13 cellular contexts compared by ENCODE assay signal in genomic region chr18:13613099-13613498, GRCh38.
DNase-seq lines count a peak whose midpoint lies in the region; ATAC-seq and TF ChIP-seq lines count a peak whose summit lies in the region.
"Had no signal": no experiment of that assay in that cellular context is flagged by ENCODE, and none has a peak within 500 bp of the region (broad histone marks: within the 10 kb centered on the region; RNA-seq: fewer than 3 reads in every experiment).

No MANE protein-coding gene starts in this region.

- H3K27me3 Mint-ChIP-seq in activated T-helper 17 cell treated with anti-CD3 and anti-CD28 coated beads, Interleukin-2, amount 50 U/mL, for 72 hours = no peaks in the 10 kb centered on the region
- no peaks in the 10 kb centered on the region for H3K27me3 Mint-ChIP-seq in naive thymus-derived CD8-positive, alpha-beta T cell

- DNase-seq in NCI-H526 treated with DMSO at 0.1 percent for 48 hours (lab: John Stamatoyannopoulos, UW) (peak; percentile 61), NCI-H526 (lab: John Stamatoyannopoulos, UW) (no peak), GM12865 (ENCODE audit: low read depth) (peak; percentile 14), heart right ventricle (no peak)
- DNase-seq in naive thymus-derived CD8-positive, alpha-beta T cell = no peak
- DNase-seq: 8988T, MV-4-11, SW 1271 had no signal

- no peaks in the 10 kb centered on the region for H3K27me3 ChIP-seq in heart right ventricle

- H3K4me1 ChIP-seq in heart right ventricle = peaks cover 17 to 75% (median 55%) of the 10 kb centered on the region in 9 donors

- H3K27ac Mint-ChIP-seq in activated T-helper 17 cell treated with anti-CD3 and anti-CD28 coated beads, Interleukin-2, amount 50 U/mL, for 72 hours = peak overlapping the region; percentile 55
- H3K27ac Mint-ChIP-seq in naive thymus-derived CD8-positive, alpha-beta T cell = peak overlapping the region; percentile 90 to 98 (median 95)

- H3K9me3 ChIP-seq in heart right ventricle = no peaks in the 10 kb centered on the region
- H3K9me3 ChIP-seq: thoracic aorta had no signal

- POLR2A ChIA-PET in naive thymus-derived CD8-positive, alpha-beta T cell (lab: Charles Lee) = interaction anchor here (1.2 to 1.8 kb wide), 7 partner anchors 32 to 1236 kb away, joined by 3 to 10 read pairs (median 5); partner anchors contain the start of gene AFG3L2

- no peaks in the 10 kb centered on the region for H3K36me3 Mint-ChIP-seq in activated T-helper 17 cell treated with anti-CD3 and anti-CD28 coated beads, Interleukin-2, amount 50 U/mL, for 72 hours (ENCODE audit: low read depth)
- peaks cover 0 to 1% (median 0%) of the 10 kb centered on the region in 3 donors for H3K36me3 Mint-ChIP-seq in naive thymus-derived CD8-positive, alpha-beta T cell

- TF ChIP-seq CTCF in GM12865 (IDR thresholded peaks at IDR 0.05; ENCODE audit: insufficient read depth, low read depth, low read length, missing control alignments) (no peak), heart right ventricle (IDR thresholded peaks at IDR 0.05) (no peak)

- peaks cover 76% of the 10 kb centered on the region for H3K4me1 Mint-ChIP-seq in activated T-helper 17 cell treated with anti-CD3 and anti-CD28 coated beads, Interleukin-2, amount 50 U/mL, for 72 hours
- peaks cover 47 to 91% (median 88%) of the 10 kb centered on the region in 4 donors for H3K4me1 Mint-ChIP-seq in naive thymus-derived CD8-positive, alpha-beta T cell

- peak overlapping the region in 1 of 10 donors; percentile 86 for H3K27ac ChIP-seq in heart right ventricle
- H3K27ac ChIP-seq: thoracic aorta had no signal

- H3K4me3 Mint-ChIP-seq in activated T-helper 17 cell treated with anti-CD3 and anti-CD28 coated beads, Interleukin-2, amount 50 U/mL, for 72 hours = peak overlapping the region; percentile 79
- H3K4me3 Mint-ChIP-seq in naive thymus-derived CD8-positive, alpha-beta T cell = peak overlapping the region; percentile 76 to 93 (median 87)

- intact Hi-C loops in heart right ventricle (cut with DNase I) = loop anchor here in 6 of 10 donors (5.0 to 10.0 kb wide), 5 partner anchors 46 to 396 kb away; partner anchors contain the start of gene LDLRAD4 (in 3 of the 6)

- no peaks in the 10 kb centered on the region for H3K36me3 ChIP-seq in heart right ventricle
- H3K36me3 ChIP-seq: thoracic aorta had no signal

- H3K4me3 ChIP-seq in GM12865 (ENCODE audit: low read depth, low read length) (peak overlapping the region; percentile 51), heart right ventricle (peak overlapping the region in 2 of 10 donors; percentile 42 to 47)
- H3K4me3 ChIP-seq: lung had no signal

- no peaks in the 10 kb centered on the region for H3K9me3 Mint-ChIP-seq in activated T-helper 17 cell treated with anti-CD3 and anti-CD28 coated beads, Interleukin-2, amount 50 U/mL, for 72 hours
- H3K9me3 Mint-ChIP-seq in naive thymus-derived CD8-positive, alpha-beta T cell = no peaks in the 10 kb centered on the region

- no peak for ATAC-seq in activated T-helper 17 cell treated with anti-CD3 and anti-CD28 coated beads, Interleukin-2, amount 50 U/mL, for 72 hours (replicated peaks)
- no peak for ATAC-seq in naive thymus-derived CD8-positive, alpha-beta T cell
- ATAC-seq in HG03097 (IDR thresholded peaks at IDR 0.05; ENCODE audit: low FRiP score, unreplicated experiment) = no peak
- no peak for ATAC-seq in GM18502 (IDR thresholded peaks at IDR 0.05; ENCODE audit: poor library complexity, unreplicated experiment)
- no peak for ATAC-seq in heart right ventricle

Comparison
In these comparisons a context has a peak if more than half of its experiments do, and no peak if none do; other contexts are left out.
1. DNase-seq: peak in NCI-H526 treated with DMSO at 0.1 percent for 48 hours (single experiment) and GM12865 (single experiment); none in NCI-H526 (0 of 2), naive thymus-derived CD8-positive, alpha-beta T cell (0 of 10) and heart right ventricle (0 of 2).